In the genomic region with DNA sequence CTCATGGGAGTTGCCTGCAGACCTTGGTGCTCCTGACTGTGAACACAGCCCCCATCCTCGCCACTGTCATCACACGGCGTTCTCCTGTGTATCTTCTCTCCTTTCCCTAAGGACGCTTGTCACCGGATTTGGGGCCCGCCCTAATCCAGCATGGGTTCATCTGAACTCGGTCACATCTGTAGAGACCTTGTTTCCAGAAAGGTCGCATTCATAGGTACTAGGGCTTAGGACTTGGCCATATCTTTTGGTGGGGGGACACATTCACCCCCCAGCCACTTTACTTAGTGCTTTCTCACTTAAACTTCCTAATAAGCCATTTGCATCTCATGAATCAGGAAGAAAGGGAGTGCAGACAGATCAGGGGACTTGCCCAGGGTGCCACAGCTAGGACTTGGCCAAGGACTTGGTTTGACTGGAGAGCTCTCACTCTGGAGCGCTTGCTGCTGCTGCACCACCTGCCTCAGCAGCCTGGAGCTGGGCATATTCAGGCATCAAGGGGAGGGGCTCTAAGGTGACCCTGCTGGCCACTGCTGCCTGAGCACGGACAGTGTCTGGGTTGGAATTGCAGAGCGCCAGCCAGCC, we compare ENCODE assay signal across 17 cellular contexts. TPM values are rescaled to one million over a fixed set of nuclear protein-coding genes. Genes with fewer than 3 reads are reported as not detected.
"Had no signal": no experiment of that assay in that cellular context is flagged by ENCODE, and none has a peak within 500 bp of the region (broad histone marks: within the 10 kb centered on the region; RNA-seq: fewer than 3 reads in every experiment).

No MANE protein-coding gene starts in this region.

- H3K4me3 ChIP-seq: breast epithelium, left ventricle myocardium inferior, testis, vagina had no signal

- H3K9me3 ChIP-seq: breast epithelium, left ventricle myocardium inferior, testis, vagina had no signal

- H3K4me3 Mint-ChIP-seq: activated naive CD8-positive, alpha-beta T cell; central memory CD8-positive, alpha-beta T cell; mesothelial cell of epicardium; T-helper 2 cell treated with Interferon-gamma antibody and Interleukin-4, amounts not matched to agents 5 μg/mL and 100 μg/mL, for 36 hours; type B pancreatic cell had no signal

- H3K27me3 ChIP-seq: breast epithelium, testis, vagina had no signal

- FAIRE-seq: colon had no signal

- H3K4me1 ChIP-seq: breast epithelium, testis, vagina had no signal

- H3K27ac Mint-ChIP-seq: activated naive CD8-positive, alpha-beta T cell; mesothelial cell of epicardium; T-helper 2 cell treated with Interferon-gamma antibody and Interleukin-4, amounts not matched to agents 5 μg/mL and 100 μg/mL, for 36 hours; type B pancreatic cell had no signal

- H3K27me3 Mint-ChIP-seq: activated naive CD8-positive, alpha-beta T cell; central memory CD8-positive, alpha-beta T cell; type B pancreatic cell had no signal

- H3K27ac ChIP-seq: breast epithelium, left ventricle myocardium inferior, testis, vagina, VCaP had no signal

- H3K9me3 Mint-ChIP-seq: central memory CD8-positive, alpha-beta T cell; mesothelial cell of epicardium; T-helper 2 cell treated with Interferon-gamma antibody and Interleukin-4, amounts not matched to agents 5 μg/mL and 100 μg/mL, for 36 hours; type B pancreatic cell had no signal

RNA-seq across cellular contexts. Expression of gene NPPA, which starts 9.7 kb away (rescaled TPM):
- total RNA-seq: dermis microvascular lymphatic vessel endothelial cell, kidney epithelial cell, mesothelial cell of epicardium, renal cortical epithelial cell, testis, vagina had no signal
- polyA plus RNA-seq: neural cell had no signal

RNA-seq across cellular contexts. Expression of gene NPPB, which starts 20.9 kb away (rescaled TPM):
- total RNA-seq: breast epithelium, dermis microvascular lymphatic vessel endothelial cell, lung microvascular endothelial cell, myocyte, renal cortical epithelial cell, vagina had no signal
- polyA plus RNA-seq: neural cell had no signal
